Comparison of ENCODE assay signal across 8 cellular contexts in the genomic region with DNA sequence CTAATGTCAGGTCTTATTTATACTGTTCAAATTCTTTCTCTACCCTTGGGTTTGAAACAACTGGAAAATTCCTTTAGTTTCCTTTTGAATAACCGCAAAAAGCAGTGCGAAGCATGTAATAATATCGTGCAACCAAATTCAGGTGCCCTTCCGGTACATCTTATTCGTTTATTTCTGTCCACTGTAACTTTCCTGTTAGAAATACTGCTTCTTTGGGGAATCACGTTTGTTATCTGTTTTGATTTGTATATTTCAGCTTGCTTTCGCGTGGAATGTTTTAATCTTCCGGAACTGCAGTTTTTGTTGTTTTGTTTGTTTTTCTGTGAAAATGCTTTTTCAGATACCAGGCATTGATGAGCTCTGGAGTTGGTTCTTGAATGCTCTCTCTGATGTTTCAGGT. TPM values are rescaled to one million over a fixed set of nuclear protein-coding genes. Genes with fewer than 3 reads are reported as not detected.
DNase-seq lines count a peak whose midpoint lies in the region; ATAC-seq lines count a peak whose summit lies in the region.

No MANE protein-coding gene starts in this region.

- H3K9me3 Mint-ChIP-seq in activated CD4-positive, alpha-beta T cell treated with anti-CD3 and anti-CD28 coated beads, Interleukin-2, amount 10 ng/mL, durations not matched to agents 24 days and 14 days = no peaks in the 10 kb centered on the region
- H3K9me3 Mint-ChIP-seq in activated T-helper 1 cell treated with anti-CD3 and anti-CD28 coated beads, Interleukin-12 subunit alpha, Interleukin-12 subunit beta, Interleukin-2, Interleukin-4 antibody, amounts not matched to agents 30 ng/mL and 10 ng/mL and 1 ng/mL, durations not matched to agents 14 hours and 24 hours and 36 hours = no peaks in the 10 kb centered on the region

- H3K36me3 Mint-ChIP-seq in activated CD4-positive, alpha-beta T cell treated with anti-CD3 and anti-CD28 coated beads, Interleukin-2, amount 10 ng/mL, durations not matched to agents 24 days and 14 days (ENCODE audit: low read depth) = peaks cover 19% of the 10 kb centered on the region
- peaks cover 9% of the 10 kb centered on the region for H3K36me3 Mint-ChIP-seq in activated T-helper 1 cell treated with anti-CD3 and anti-CD28 coated beads, Interleukin-12 subunit alpha, Interleukin-12 subunit beta, Interleukin-2, Interleukin-4 antibody, amounts not matched to agents 30 ng/mL and 10 ng/mL and 1 ng/mL, durations not matched to agents 14 hours and 24 hours and 36 hours (ENCODE audit: low read depth)

- peak overlapping the region; percentile 98 for H3K27ac Mint-ChIP-seq in activated CD4-positive, alpha-beta T cell treated with anti-CD3 and anti-CD28 coated beads, Interleukin-2, amount 10 ng/mL, durations not matched to agents 24 days and 14 days
- H3K27ac Mint-ChIP-seq in activated T-helper 1 cell treated with anti-CD3 and anti-CD28 coated beads, Interleukin-12 subunit alpha, Interleukin-12 subunit beta, Interleukin-2, Interleukin-4 antibody, amounts not matched to agents 30 ng/mL and 10 ng/mL and 1 ng/mL, durations not matched to agents 14 hours and 24 hours and 36 hours = peak overlapping the region; percentile 96

- ATAC-seq in GM21447 (IDR thresholded peaks at IDR 0.05; ENCODE audit: unreplicated experiment) = no peak

- H3K4me1 Mint-ChIP-seq in activated CD4-positive, alpha-beta T cell treated with anti-CD3 and anti-CD28 coated beads, Interleukin-2, amount 10 ng/mL, durations not matched to agents 24 days and 14 days = peaks cover 4% of the 10 kb centered on the region
- peaks cover 25% of the 10 kb centered on the region for H3K4me1 Mint-ChIP-seq in activated T-helper 1 cell treated with anti-CD3 and anti-CD28 coated beads, Interleukin-12 subunit alpha, Interleukin-12 subunit beta, Interleukin-2, Interleukin-4 antibody, amounts not matched to agents 30 ng/mL and 10 ng/mL and 1 ng/mL, durations not matched to agents 14 hours and 24 hours and 36 hours (ENCODE audit: low read depth)

- DNase-seq in activated CD4-positive, alpha-beta T cell treated with anti-CD3 and anti-CD28 coated beads, Interleukin-2, amount 10 ng/mL, durations not matched to agents 24 days and 14 days = peak; percentile 56
- no peak for DNase-seq in activated CD4-positive, alpha-beta T cell treated with anti-CD3 and anti-CD28 coated beads for 1 hour
- no peak for DNase-seq in activated T-helper 1 cell treated with anti-CD3 and anti-CD28 coated beads, Interleukin-12 subunit alpha, Interleukin-12 subunit beta, Interleukin-2, Interleukin-4 antibody, amounts not matched to agents 30 ng/mL and 10 ng/mL and 1 ng/mL, durations not matched to agents 14 hours and 24 hours and 36 hours (ENCODE audit: low spot score)
- peak; percentile 8 for DNase-seq in inferior parietal cortex (ENCODE audit: extremely low spot score)
- DNase-seq in activated CD4-positive, CD25-positive, alpha-beta regulatory T cell treated with anti-CD3 and anti-CD28 coated beads, Interleukin-2, amount 50 U/mL, for 72 hours = no peak
- DNase-seq in epidermal melanocyte (ENCODE audit: insufficient read length, low spot score) = no peak

- H3K4me3 Mint-ChIP-seq in activated CD4-positive, alpha-beta T cell treated with anti-CD3 and anti-CD28 coated beads, Interleukin-2, amount 10 ng/mL, durations not matched to agents 24 days and 14 days = peak overlapping the region; percentile 91
- peak overlapping the region; percentile 97 for H3K4me3 Mint-ChIP-seq in activated T-helper 1 cell treated with anti-CD3 and anti-CD28 coated beads, Interleukin-12 subunit alpha, Interleukin-12 subunit beta, Interleukin-2, Interleukin-4 antibody, amounts not matched to agents 30 ng/mL and 10 ng/mL and 1 ng/mL, durations not matched to agents 14 hours and 24 hours and 36 hours

- 1% methylated on average over 9 of the region's 9 CpGs for WGBS in thymus

- no peaks in the 10 kb centered on the region for H3K27me3 ChIP-seq in thymus (ENCODE audit: control insufficient read depth, insufficient read depth)

- H3K27ac ChIP-seq in thymus (ENCODE audit: low read depth) = no peak overlapping the region

- H3K9me3 ChIP-seq in thymus (ENCODE audit: control insufficient read depth) = no peaks in the 10 kb centered on the region

- no peaks in the 10 kb centered on the region for H3K27me3 Mint-ChIP-seq in activated CD4-positive, alpha-beta T cell treated with anti-CD3 and anti-CD28 coated beads, Interleukin-2, amount 10 ng/mL, durations not matched to agents 24 days and 14 days
- H3K27me3 Mint-ChIP-seq in activated T-helper 1 cell treated with anti-CD3 and anti-CD28 coated beads, Interleukin-12 subunit alpha, Interleukin-12 subunit beta, Interleukin-2, Interleukin-4 antibody, amounts not matched to agents 30 ng/mL and 10 ng/mL and 1 ng/mL, durations not matched to agents 14 hours and 24 hours and 36 hours (ENCODE audit: insufficient read depth) = no peaks in the 10 kb centered on the region

- no peaks in the 10 kb centered on the region for H3K36me3 ChIP-seq in thymus (ENCODE audit: control insufficient read depth, insufficient read depth)

- peak overlapping the region; percentile 75 for H3K4me3 ChIP-seq in thymus (ENCODE audit: low read length)

- intact Hi-C loops in activated CD4-positive, alpha-beta T cell treated with anti-CD3 and anti-CD28 coated beads, Interleukin-2, amount 10 ng/mL, durations not matched to agents 24 days and 14 days (cut with micrococcal nuclease) = no loop called here
- intact Hi-C loops in activated T-helper 1 cell treated with anti-CD3 and anti-CD28 coated beads, Interleukin-12 subunit alpha, Interleukin-12 subunit beta, Interleukin-2, Interleukin-4 antibody, amounts not matched to agents 30 ng/mL and 10 ng/mL and 1 ng/mL, durations not matched to agents 14 hours and 24 hours and 36 hours (cut with micrococcal nuclease) = loop anchor here (1.0 to 2.0 kb wide), 2 partner anchors 202 to 433 kb away; a partner anchor contains a TSS

- no peaks in the 10 kb centered on the region for H3K4me1 ChIP-seq in thymus (ENCODE audit: control insufficient read depth, insufficient read depth, low read length)

RNA-seq across cellular contexts. Expression of gene PHF6, which starts 1.2 kb away (rescaled TPM):
- 93.6 and 95.9 TPM in 2 replicates for total RNA-seq in activated CD4-positive, alpha-beta T cell treated with anti-CD3 and anti-CD28 coated beads, Interleukin-2, amount 10 ng/mL, durations not matched to agents 24 days and 14 days
- total RNA-seq in activated T-helper 1 cell treated with anti-CD3 and anti-CD28 coated beads, Interleukin-12 subunit alpha, Interleukin-12 subunit beta, Interleukin-2, Interleukin-4 antibody, amounts not matched to agents 30 ng/mL and 10 ng/mL and 1 ng/mL, durations not matched to agents 14 hours and 24 hours and 36 hours = 87.5 and 92.6 TPM in 2 replicates
- 14.3 TPM for polyA plus RNA-seq in thymus

Comparison
In these comparisons a context has a peak if more than half of its experiments do, and no peak if none do; other contexts are left out.
1. DNase-seq: peak in activated CD4-positive, alpha-beta T cell treated with anti-CD3 and anti-CD28 coated beads, Interleukin-2, amount 10 ng/mL, durations not matched to agents 24 days and 14 days (single experiment) and inferior parietal cortex (single experiment); none in activated CD4-positive, alpha-beta T cell treated with anti-CD3 and anti-CD28 coated beads for 1 hour (single experiment), activated T-helper 1 cell treated with anti-CD3 and anti-CD28 coated beads, Interleukin-12 subunit alpha, Interleukin-12 subunit beta, Interleukin-2, Interleukin-4 antibody, amounts not matched to agents 30 ng/mL and 10 ng/mL and 1 ng/mL, durations not matched to agents 14 hours and 24 hours and 36 hours (single experiment), activated CD4-positive, CD25-positive, alpha-beta regulatory T cell treated with anti-CD3 and anti-CD28 coated beads, Interleukin-2, amount 50 U/mL, for 72 hours (single experiment) and epidermal melanocyte (single experiment).